ENCODE assay signal across 8 cellular contexts in genomic region chr6:104705095-104705707, GRCh38.
DNase-seq lines count a peak whose midpoint lies in the region; ATAC-seq and TF ChIP-seq lines count a peak whose summit lies in the region.

No MANE protein-coding gene starts in this region.

- CTCF ChIA-PET in AG04450 (lab: Charles Lee) = no interaction called here
- CTCF ChIA-PET in Caco-2 (lab: Charles Lee) = no interaction called here

- intact Hi-C loops in cardiac septum (cut with DNase I) (loop anchor here (5.0 kb wide), 1 partner anchor 63 kb away; no protein-coding TSS in a partner anchor), Caco-2 (cut with micrococcal nuclease; ENCODE audit: unreplicated experiment) (no loop called here)

- no peaks in the 10 kb centered on the region for H3K36me3 Mint-ChIP-seq in Caco-2 (ENCODE audit: insufficient read depth, unreplicated experiment)

- H3K4me1 ChIP-seq in Caco-2 = no peaks in the 10 kb centered on the region

- no peak overlapping the region for H3K27ac ChIP-seq in AG04450 (ENCODE audit: low read depth, low read length)

- H3K27me3 ChIP-seq in AG04450 (ENCODE audit: control insufficient read depth, insufficient read depth, low read length) (no peaks in the 10 kb centered on the region), Caco-2 (replicated peaks; ENCODE audit: control insufficient read depth, insufficient read depth, low read length) (no peaks in the 10 kb centered on the region)

- TF ChIP-seq CTCF in AG04450 (IDR thresholded peaks at IDR 0.05; ENCODE audit: low read depth, low read length) (no peak), Caco-2 (IDR thresholded peaks at IDR 0.05; ENCODE audit: insufficient read depth in 1 of 2, low read depth in 1 of 2, low read length in 1 of 2, severe bottlenecking in 1 of 2, unreplicated experiment in 1 of 2) (no peak)

- POLR2A ChIA-PET in AG04450 (lab: Yijun Ruan, JAX) (no interaction called here), Caco-2 (lab: Charles Lee) (no interaction called here)

- BruUV-seq in Caco-2 (replicated peaks; lab: Mats Ljungman, UMichigan) = no TSS peak

- no peaks in the 10 kb centered on the region for H3K4me1 Mint-ChIP-seq in Caco-2 (ENCODE audit: low read depth, unreplicated experiment)

- no peaks in the 10 kb centered on the region for H3K27me3 Mint-ChIP-seq in Caco-2 (ENCODE audit: insufficient read depth, unreplicated experiment)

- no peaks in the 10 kb centered on the region for H3K9me3 ChIP-seq in AG04450 (ENCODE audit: control insufficient read depth, insufficient read depth, low read length)
- no peaks in the 10 kb centered on the region for H3K9me3 ChIP-seq in Caco-2

- H3K27ac Mint-ChIP-seq in Caco-2 (ENCODE audit: unreplicated experiment) = no peak overlapping the region

- H3K4me3 ChIP-seq in AG04450 (ENCODE audit: low read depth, low read length) = no peak overlapping the region
- H3K4me3 ChIP-seq in Caco-2 (ENCODE audit: low read depth, low read length) = no peak overlapping the region

- H3K9me3 Mint-ChIP-seq in Caco-2 (ENCODE audit: unreplicated experiment) = no peaks in the 10 kb centered on the region

- H3K4me3 Mint-ChIP-seq in Caco-2 (ENCODE audit: unreplicated experiment) = no peak overlapping the region

- ATAC-seq in GM18867 (IDR thresholded peaks at IDR 0.05; ENCODE audit: unreplicated experiment) = no peak

- peak; percentile 34 for DNase-seq in AG04450 (ENCODE audit: low read depth, low spot score)
- peak; percentile 58 for DNase-seq in HS-5 (ENCODE audit: low read depth)
- DNase-seq in activated CD4-positive, alpha-beta T cell treated with anti-CD3 and anti-CD28 coated beads, Interleukin-2, amount 50 U/mL, for 48 hours = peak; percentile 14 to 43
- DNase-seq in cardiac septum (ENCODE audit: low spot score) = peak; percentile 78
- DNase-seq in stimulated activated naive CD4-positive, alpha-beta T cell (lab: John Stamatoyannopoulos, UW) = peak in 4 of 6 experiments; percentile 5 to 58 (median 58)
- no peak for DNase-seq in Caco-2
- DNase-seq in mucosa of gallbladder (ENCODE audit: low spot score) = no peak

- H3K36me3 ChIP-seq in Caco-2 (ENCODE audit: control insufficient read depth, insufficient read depth, low read length) = no peaks in the 10 kb centered on the region

Comparison
In these comparisons a context has a peak if more than half of its experiments do, and no peak if none do; other contexts are left out.
1. DNase-seq: peak in AG04450 (single experiment), HS-5 (single experiment), activated CD4-positive, alpha-beta T cell treated with anti-CD3 and anti-CD28 coated beads, Interleukin-2, amount 50 U/mL, for 48 hours (2 of 2), cardiac septum (single experiment) and stimulated activated naive CD4-positive, alpha-beta T cell (4 of 6); none in Caco-2 (0 of 2) and mucosa of gallbladder (single experiment).